In genomic region chr2:75605770-75606535, GRCh38 we compare ENCODE assay signal across 1 cellular context.
TF ChIP-seq lines count a peak whose summit lies in the region.

No MANE protein-coding gene starts in this region.

TF ChIP-seq in HepG2, 621 proteins besides CTCF, POLR2A, EP300 and RAD21 (continued from another document and continues in another):
- TF ChIP-seq ELF3 (CRISPR knock-in tag; IDR thresholded peaks at IDR 0.05), result no peak
- TF ChIP-seq NFKBIZ (CRISPR knock-in tag; IDR thresholded peaks at IDR 0.05), result no peak
- 0 out of 2 replicates have a peak, but pooled peaks have one; percentile 30 for TF ChIP-seq IKZF5 (CRISPR knock-in tag; IDR thresholded peaks at IDR 0.05)
- no peak for TF ChIP-seq RBAK (CRISPR knock-in tag; IDR thresholded peaks at IDR 0.05)
- TF ChIP-seq RARA (CRISPR knock-in tag; IDR thresholded peaks at IDR 0.05), result peak; percentile 27; the same call in 1 of the 2 replicates
- TF ChIP-seq IRX3 (CRISPR knock-in tag; IDR thresholded peaks at IDR 0.05; ENCODE audit: borderline replicate concordance, low read depth), result no peak
- TF ChIP-seq TAF1 (CRISPR knock-in tag; IDR thresholded peaks at IDR 0.05), result no peak
- no peak for TF ChIP-seq CBX1 (IDR thresholded peaks at IDR 0.05; ENCODE audit: low read depth)
- 0 out of 2 replicates have a peak, but pooled peaks have one; percentile 12 for TF ChIP-seq ZBTB38 (CRISPR knock-in tag; IDR thresholded peaks at IDR 0.05)
- TF ChIP-seq NFE2L1 (CRISPR knock-in tag; IDR thresholded peaks at IDR 0.05; ENCODE audit: borderline replicate concordance), result no peak
- no peak for TF ChIP-seq ZBTB34 (CRISPR knock-in tag; IDR thresholded peaks at IDR 0.05)
- peak; percentile 64 for TF ChIP-seq STAG1 (CRISPR knock-in tag; IDR thresholded peaks at IDR 0.05)
- TF ChIP-seq ZNF615 (CRISPR knock-in tag; IDR thresholded peaks at IDR 0.05; ENCODE audit: borderline replicate concordance), result no peak
- no peak for TF ChIP-seq ZNF33B (CRISPR knock-in tag; IDR thresholded peaks at IDR 0.05)
- TF ChIP-seq ZNF780A (CRISPR knock-in tag; IDR thresholded peaks at IDR 0.05), result no peak
- 0 out of 2 replicates have a peak, but pooled peaks have one; percentile 18 for TF ChIP-seq RCOR2 (CRISPR knock-in tag; IDR thresholded peaks at IDR 0.05)
- 0 out of 2 replicates have a peak, but pooled peaks have one; percentile 30 for TF ChIP-seq GATAD2A (CRISPR knock-in tag; IDR thresholded peaks at IDR 0.05)
- no peak for TF ChIP-seq ZSCAN29 (CRISPR knock-in tag; conservative IDR thresholded peaks at IDR 0.05)
- peak; percentile 51; the same call in 1 of the 2 replicates for TF ChIP-seq ZNF644 (CRISPR knock-in tag; IDR thresholded peaks at IDR 0.05; ENCODE audit: low read depth)
- peak; percentile 55; the same call in 1 of the 2 replicates for TF ChIP-seq IRF2 (CRISPR knock-in tag; IDR thresholded peaks at IDR 0.05)
- no peak; the same call in 1 of the 2 replicates for TF ChIP-seq ERF (CRISPR knock-in tag; IDR thresholded peaks at IDR 0.05)
- TF ChIP-seq GZF1 (CRISPR knock-in tag; IDR thresholded peaks at IDR 0.05), result no peak
- no peak for TF ChIP-seq FOXP1 (IDR thresholded peaks at IDR 0.05)
- no peak for TF ChIP-seq FOXP1 (CRISPR knock-in tag; IDR thresholded peaks at IDR 0.05)
- TF ChIP-seq SNAI1 (CRISPR knock-in tag; IDR thresholded peaks at IDR 0.05; ENCODE audit: borderline replicate concordance), result no peak
- no peak for TF ChIP-seq CCDC6 (CRISPR knock-in tag; IDR thresholded peaks at IDR 0.05)
- peak; percentile 94 for TF ChIP-seq RXRB (CRISPR knock-in tag; IDR thresholded peaks at IDR 0.05; ENCODE audit: borderline replicate concordance)
- TF ChIP-seq ZBTB7B (CRISPR knock-in tag; IDR thresholded peaks at IDR 0.05), result no peak
- TF ChIP-seq ZNF710 (CRISPR knock-in tag; IDR thresholded peaks at IDR 0.05; ENCODE audit: borderline replicate concordance), result no peak
- TF ChIP-seq ZNF773 (CRISPR knock-in tag; IDR thresholded peaks at IDR 0.05; ENCODE audit: borderline replicate concordance), result no peak
- TF ChIP-seq TFDP2 (CRISPR knock-in tag; IDR thresholded peaks at IDR 0.05), result no peak
- no peak for TF ChIP-seq SIN3B (IDR thresholded peaks at IDR 0.05; ENCODE audit: low read length)
- TF ChIP-seq CBX5 (CRISPR knock-in tag; IDR thresholded peaks at IDR 0.05; ENCODE audit: borderline replicate concordance), result no peak
- no peak for TF ChIP-seq ZNF609 (CRISPR knock-in tag; IDR thresholded peaks at IDR 0.05; ENCODE audit: borderline replicate concordance)
- TF ChIP-seq TRIM24 (CRISPR knock-in tag; IDR thresholded peaks at IDR 0.05), result no peak
- no peak; the same call in 1 of the 2 replicates for TF ChIP-seq ZNF430 (CRISPR knock-in tag; IDR thresholded peaks at IDR 0.05)
- peak; percentile 31; the same call in 1 of the 2 replicates for TF ChIP-seq KMT2A (CRISPR knock-in tag; IDR thresholded peaks at IDR 0.05)
- peak; percentile 51; the same call in 1 of the 2 replicates for TF ChIP-seq MAX (IDR thresholded peaks at IDR 0.05)
- TF ChIP-seq ZNF484 (CRISPR knock-in tag; IDR thresholded peaks at IDR 0.05; ENCODE audit: borderline replicate concordance, low read depth), result no peak
- TF ChIP-seq PBX2 (CRISPR knock-in tag; IDR thresholded peaks at IDR 0.05), result no peak
- 0 out of 2 replicates have a peak, but pooled peaks have one; percentile 19 for TF ChIP-seq ZNF605 (CRISPR knock-in tag; IDR thresholded peaks at IDR 0.05)
- TF ChIP-seq ZFP82 (CRISPR knock-in tag; IDR thresholded peaks at IDR 0.05; ENCODE audit: borderline replicate concordance), result no peak
- TF ChIP-seq ZNF343 (CRISPR knock-in tag; IDR thresholded peaks at IDR 0.05), result no peak
- TF ChIP-seq PPARG (CRISPR knock-in tag; conservative IDR thresholded peaks at IDR 0.05), result peak; percentile 98
- TF ChIP-seq ZNF562 (CRISPR knock-in tag; IDR thresholded peaks at IDR 0.05; ENCODE audit: borderline replicate concordance), result no peak
- no peak for TF ChIP-seq REL (CRISPR knock-in tag; conservative IDR thresholded peaks at IDR 0.05)
- TF ChIP-seq RNF2 (conservative IDR thresholded peaks at IDR 0.05; ENCODE audit: low read depth), result no peak
- TF ChIP-seq ZNF160 (CRISPR knock-in tag; IDR thresholded peaks at IDR 0.05), result no peak
- TF ChIP-seq ZFP36L2 (CRISPR knock-in tag; IDR thresholded peaks at IDR 0.05), result no peak
- TF ChIP-seq ZNF124 (CRISPR knock-in tag; IDR thresholded peaks at IDR 0.05), result no peak
- no peak for TF ChIP-seq ZSCAN20 (CRISPR knock-in tag; IDR thresholded peaks at IDR 0.05; ENCODE audit: borderline replicate concordance)
- TF ChIP-seq ATF6 (CRISPR knock-in tag; conservative IDR thresholded peaks at IDR 0.05), result no peak
- no peak for TF ChIP-seq ZNF383 (CRISPR knock-in tag; IDR thresholded peaks at IDR 0.05; ENCODE audit: borderline replicate concordance)
- no peak for TF ChIP-seq ZSCAN22 (CRISPR knock-in tag; IDR thresholded peaks at IDR 0.05)
- TF ChIP-seq MXD4 (CRISPR knock-in tag; IDR thresholded peaks at IDR 0.05), result no peak
- no peak for TF ChIP-seq LCORL (IDR thresholded peaks at IDR 0.05)
- TF ChIP-seq LCORL (CRISPR knock-in tag; IDR thresholded peaks at IDR 0.05), result 0 out of 2 replicates have a peak, but pooled peaks have one; percentile 43
- peak; percentile 83 for TF ChIP-seq BCL6 (CRISPR knock-in tag; IDR thresholded peaks at IDR 0.05)
- TF ChIP-seq ZBTB14 (CRISPR knock-in tag; IDR thresholded peaks at IDR 0.05), result no peak
